8 cellular contexts compared by ENCODE assay signal in genomic region chr1:148353461-148354283, GRCh38.
DNase-seq lines count a peak whose midpoint lies in the region; TF ChIP-seq lines count a peak whose summit lies in the region.

No MANE protein-coding gene starts in this region.

- H3K79me1 ChIP-seq in mesenchymal stem cell (replicated peaks; ENCODE audit: low read length, poor library complexity, severe bottlenecking) = no peaks in the 10 kb centered on the region

- H3K36me3 Mint-ChIP-seq in HFFc6 (ENCODE audit: low read depth) (no peaks in the 10 kb centered on the region), progenitor cell of endocrine pancreas (ENCODE audit: insufficient read depth) (no peaks in the 10 kb centered on the region)

- H3K36me3 ChIP-seq in mesenchymal stem cell (ENCODE audit: control insufficient read depth in 1 of 2, insufficient read depth in 2 of 2, low read depth in 1 of 2, low read length in 2 of 2) = no peaks in the 10 kb centered on the region

- peak overlapping the region in 1 of 2 experiments; percentile 72 for H3K23ac ChIP-seq in mesenchymal stem cell (ENCODE audit: low read length in 2 of 2)

- H3K4me3 ChIP-seq in cardiac fibroblast (replicated peaks in 1 of 2; ENCODE audit: low read depth in 2 of 2, low read length in 2 of 2) (peak overlapping the region in 1 of 2 donors; percentile 34), mesenchymal stem cell (ENCODE audit: insufficient read depth in 1 of 2, low read depth in 1 of 2, low read length in 2 of 2) (peak overlapping the region; percentile 33 to 61)

- H2BK5ac ChIP-seq in mesenchymal stem cell (ENCODE audit: low read depth, low read length, poor library complexity, severe bottlenecking) = no peak overlapping the region

- H2BK15ac ChIP-seq in mesenchymal stem cell (ENCODE audit: low read depth, poor library complexity, severe bottlenecking) = peak overlapping the region; percentile 62

- H3K14ac ChIP-seq in mesenchymal stem cell (ENCODE audit: low read length in 2 of 2) = no peak overlapping the region

- H3K18ac ChIP-seq in mesenchymal stem cell (ENCODE audit: low read depth in 1 of 2, low read length in 2 of 2) = no peak overlapping the region

- in situ Hi-C loops in ACHN (cut with HindIII; ENCODE audit: low pct_ligation_motif_present, low pct_unique_long_range_greater_than_20kb, low sequenced_read_pairs) = no loop called here

- H3K4me3 Mint-ChIP-seq in HFFc6 (no peak overlapping the region), progenitor cell of endocrine pancreas (ENCODE audit: low read depth) (no peak overlapping the region)

- no peak overlapping the region for H3K27ac ChIP-seq in mesenchymal stem cell (ENCODE audit: low read length, poor library complexity, severe bottlenecking)

- H3K4ac ChIP-seq in mesenchymal stem cell (ENCODE audit: low read depth in 1 of 2, low read length in 2 of 2) = no peak overlapping the region

- no peak overlapping the region; the same call in 1 of the 2 replicates for H3K27ac Mint-ChIP-seq in HFFc6
- no peak overlapping the region for H3K27ac Mint-ChIP-seq in progenitor cell of endocrine pancreas

- no peaks in the 10 kb centered on the region for H3K4me1 Mint-ChIP-seq in HFFc6 (ENCODE audit: low read depth)
- H3K4me1 Mint-ChIP-seq in progenitor cell of endocrine pancreas (ENCODE audit: low read depth) = no peaks in the 10 kb centered on the region

- peak; percentile 70 for DNase-seq in EH (ENCODE audit: low read depth)
- peak; percentile 88 for DNase-seq in HFFc6
- peak; percentile 69 to 96 for DNase-seq in cardiac fibroblast (ENCODE audit: low read depth in 2 of 2)
- peak; percentile 66 for DNase-seq in mesenchymal stem cell
- no peak for DNase-seq in ACHN
- no peak for DNase-seq in ureter (ENCODE audit: low spot score)
- no peak for DNase-seq in progenitor cell of endocrine pancreas (ENCODE audit: low spot score, unreplicated experiment)
- no peak for DNase-seq in foreskin melanocyte

- no peaks in the 10 kb centered on the region for H3K9me3 ChIP-seq in mesenchymal stem cell (ENCODE audit: control insufficient read depth, low read length)

- H3K4me2 ChIP-seq in mesenchymal stem cell (ENCODE audit: low read length, poor library complexity, severe bottlenecking) = peak overlapping the region; percentile 44

- peaks cover 3% of the 10 kb centered on the region for H3K4me1 ChIP-seq in mesenchymal stem cell (ENCODE audit: control insufficient read depth, insufficient read depth, low read depth, low read length)

- H3K27me3 Mint-ChIP-seq in HFFc6 (ENCODE audit: insufficient read depth) (peaks cover 39% of the 10 kb centered on the region), progenitor cell of endocrine pancreas (peaks cover 95% of the 10 kb centered on the region)

- TF ChIP-seq CTCF in HFFc6 (IDR thresholded peaks at IDR 0.05) = no peak
- TF ChIP-seq CTCF in cardiac fibroblast (IDR thresholded peaks at IDR 0.05; ENCODE audit: low read depth, low read length) = no peak
- no peak for TF ChIP-seq CTCF in progenitor cell of endocrine pancreas (IDR thresholded peaks at IDR 0.05; ENCODE audit: unreplicated experiment)

- no peak overlapping the region for H2BK12ac ChIP-seq in mesenchymal stem cell (ENCODE audit: low read length in 2 of 2)

- peaks cover 58 to 70% of the 10 kb centered on the region in 2 experiments for H3K27me3 ChIP-seq in mesenchymal stem cell (ENCODE audit: control insufficient read depth in 1 of 2, insufficient read depth in 1 of 2, low read length in 2 of 2)

- no peak overlapping the region for H4K8ac ChIP-seq in mesenchymal stem cell (ENCODE audit: low read length)

- H2AK5ac ChIP-seq in mesenchymal stem cell (ENCODE audit: low read length, severe bottlenecking) = no peak overlapping the region

- H3K9ac ChIP-seq in mesenchymal stem cell (ENCODE audit: low read length) = peak overlapping the region; percentile 43

- no peaks in the 10 kb centered on the region for H3K9me3 Mint-ChIP-seq in HFFc6
- no peaks in the 10 kb centered on the region for H3K9me3 Mint-ChIP-seq in progenitor cell of endocrine pancreas (ENCODE audit: low read depth)

- no peak overlapping the region for H2AFZ ChIP-seq in mesenchymal stem cell (ENCODE audit: low read depth, low read length)

- 56% methylated on average over 30 of the region's 31 CpGs for WGBS in mesenchymal stem cell

- no peak overlapping the region for H4K91ac ChIP-seq in mesenchymal stem cell (ENCODE audit: low read length)

- H2BK120ac ChIP-seq in mesenchymal stem cell (ENCODE audit: low read depth, low read length) = no peak overlapping the region

Comparison
In these comparisons a context has a peak if more than half of its experiments do, and no peak if none do; other contexts are left out.
1. DNase-seq: peak in EH (single experiment), HFFc6 (single experiment), cardiac fibroblast (2 of 2) and mesenchymal stem cell (single experiment); none in ACHN (single experiment), ureter (single experiment), progenitor cell of endocrine pancreas (single experiment) and foreskin melanocyte (single experiment).